Comparison of ENCODE assay signal across 8 cellular contexts in the genomic region with DNA sequence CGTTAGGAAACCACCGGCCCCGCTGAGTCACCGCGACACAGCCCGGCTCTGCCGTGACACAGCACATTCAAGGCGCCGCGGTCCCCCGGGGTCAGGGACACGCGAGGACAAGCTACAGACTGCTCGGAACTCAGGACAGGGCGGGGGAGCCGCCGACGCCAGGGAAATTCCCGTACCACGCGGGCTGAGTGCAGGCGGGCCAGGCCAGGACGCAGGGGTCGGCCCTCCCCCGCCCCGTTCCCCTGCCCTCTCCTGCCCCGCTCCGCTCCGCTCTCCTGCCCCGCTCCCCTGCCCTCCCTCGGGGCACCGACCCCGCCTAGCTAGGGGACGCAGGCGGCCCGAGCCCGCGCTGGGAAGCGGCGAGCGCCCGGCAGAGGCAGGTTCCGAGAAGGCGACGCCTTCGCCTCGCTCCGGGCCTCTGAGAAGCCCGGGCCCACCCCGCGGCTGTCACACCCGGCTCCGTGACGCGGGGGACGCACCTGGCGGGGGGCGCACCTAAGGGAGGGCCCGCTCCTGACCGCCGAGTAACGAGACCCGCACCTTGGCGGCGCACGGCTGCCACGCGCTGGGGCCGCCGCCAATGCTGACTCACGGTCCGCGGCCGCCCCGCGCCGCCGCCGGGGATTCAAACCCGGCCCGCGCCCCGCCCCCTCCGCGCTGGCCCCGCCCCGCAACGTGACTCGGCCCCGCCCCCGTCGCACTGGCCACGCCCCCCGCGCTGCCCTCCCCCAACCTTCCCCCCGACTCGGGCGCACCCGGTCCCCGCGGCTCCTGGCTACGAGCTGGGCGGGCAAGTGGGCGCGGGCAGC. TPM values are rescaled to one million over a fixed set of nuclear protein-coding genes. Genes with fewer than 3 reads are reported as not detected.
DNase-seq lines count a peak whose midpoint lies in the region; ATAC-seq and TF ChIP-seq lines count a peak whose summit lies in the region.

No MANE protein-coding gene starts in this region.

- peak overlapping the region; percentile 80 for H2AK5ac ChIP-seq in trophoblast cell (ENCODE audit: low read length)

- WGBS in trophoblast cell (ENCODE audit: extremely low coverage, insufficient coverage, insufficient read length): no CpG with 5 or more reads among the region's 105 CpGs
- 2% methylated on average over 24 of the region's 105 CpGs; no CpG with 5 or more reads in 1 of the 2 donors for WGBS in transverse colon (ENCODE audit: low coverage in 1 of 2), 2 donors

- no peaks in the 10 kb centered on the region for H3K36me3 Mint-ChIP-seq in activated naive CD8-positive, alpha-beta T cell

- peak; percentile 90 for ATAC-seq in Right ventricle myocardium superior (ENCODE audit: poor library complexity)

- H4K91ac ChIP-seq in trophoblast cell (ENCODE audit: low read depth, low read length): peak overlapping the region; percentile 95

- H3K14ac ChIP-seq in trophoblast cell (ENCODE audit: low read length): peak overlapping the region; percentile 93

- peaks cover 10% of the 10 kb centered on the region for H3K79me1 ChIP-seq in trophoblast cell (ENCODE audit: low read length)

- peak overlapping the region; percentile 34 for H4K12ac ChIP-seq in trophoblast cell (ENCODE audit: low read depth, low read length)

- peak overlapping the region; percentile 83 for H4K8ac ChIP-seq in trophoblast cell (ENCODE audit: low read depth, low read length)

- H2AFZ ChIP-seq in trophoblast cell (ENCODE audit: insufficient read depth, low read length, poor library complexity): peak overlapping the region; percentile 66

- H3K4me2 ChIP-seq in trophoblast cell (ENCODE audit: low read length): peak overlapping the region; percentile 79

- H3K18ac ChIP-seq in trophoblast cell (ENCODE audit: low read length): peak overlapping the region; percentile 80

- H3K27me3 Mint-ChIP-seq in activated naive CD8-positive, alpha-beta T cell: no peaks in the 10 kb centered on the region

- peak overlapping the region; percentile 78 for H2BK120ac ChIP-seq in trophoblast cell (ENCODE audit: insufficient read depth, low read length, poor library complexity)

- peaks cover 12% of the 10 kb centered on the region for H3K4me1 Mint-ChIP-seq in activated naive CD8-positive, alpha-beta T cell (ENCODE audit: low read depth)

- TF ChIP-seq CTCF in HL-60 (IDR thresholded peaks at IDR 0.05; ENCODE audit: insufficient read depth, low read length) (no peak), transverse colon (IDR thresholded peaks at IDR 0.05) (no peak)

- peak overlapping the region; percentile 90 for H3K4me3 Mint-ChIP-seq in activated naive CD8-positive, alpha-beta T cell

- H3K9me3 ChIP-seq in trophoblast cell (ENCODE audit: insufficient read depth, low read depth, low read length) (peaks cover 2% of the 10 kb centered on the region), transverse colon (no peaks in the 10 kb centered on the region)

- H2BK5ac ChIP-seq in trophoblast cell (ENCODE audit: low read depth, low read length, poor library complexity): peak overlapping the region; percentile 90

- DNase-seq in NCI-H146 (lab: John Stamatoyannopoulos, UW) (peak; percentile 81), NCI-H146 treated with DMSO at 0.1 percent for 48 hours (lab: John Stamatoyannopoulos, UW; ENCODE audit: unreplicated experiment) (no peak), HL-60 (ENCODE audit: low read depth in 1 of 2, low spot score in 1 of 2) (peak; percentile 71 to 76), SKM-1 (lab: John Stamatoyannopoulos, UW; ENCODE audit: unreplicated experiment) (peak; percentile 36), Right ventricle myocardium superior (peak; percentile 93), trophoblast cell (peak; percentile 93 to 98), transverse colon (peak; percentile 72)

- no peak for TF ChIP-seq POLR2A in transverse colon (IDR thresholded peaks at IDR 0.05)

- H3K4me3 ChIP-seq in HL-60 (replicated peaks; ENCODE audit: insufficient read depth, low read length): peak overlapping the region; percentile 59
- peak overlapping the region; percentile 82 for H3K4me3 ChIP-seq in trophoblast cell (ENCODE audit: low read depth, low read length)
- peak overlapping the region; percentile 25 to 60 (median 49) for H3K4me3 ChIP-seq in transverse colon

- H3K27ac ChIP-seq in HL-60 (replicated peaks) (peak overlapping the region; percentile 82), trophoblast cell (ENCODE audit: low read depth, low read length) (peak overlapping the region; percentile 82), transverse colon (peak overlapping the region; percentile 45 to 80 (median 60))

- H3K27me3 ChIP-seq in HL-60 (ENCODE audit: insufficient read depth, poor library complexity, severe bottlenecking): no peaks in the 10 kb centered on the region
- no peaks in the 10 kb centered on the region for H3K27me3 ChIP-seq in trophoblast cell (ENCODE audit: insufficient read depth, low read length)
- H3K27me3 ChIP-seq in transverse colon: no peaks in the 10 kb centered on the region

- H3K23ac ChIP-seq in trophoblast cell (ENCODE audit: low read length): no peak overlapping the region

- peak overlapping the region; percentile 54 for H3K9ac ChIP-seq in trophoblast cell (ENCODE audit: low read length)

- peaks cover 9 to 15% of the 10 kb centered on the region in 2 experiments for H3K4me1 ChIP-seq in trophoblast cell (ENCODE audit: control insufficient read depth in 1 of 2, insufficient read depth in 2 of 2, low read length in 2 of 2)
- peaks cover 10 to 19% (median 15%) of the 10 kb centered on the region in 4 donors for H3K4me1 ChIP-seq in transverse colon

- H3K27ac Mint-ChIP-seq in activated naive CD8-positive, alpha-beta T cell: peak overlapping the region; percentile 92

- H2BK12ac ChIP-seq in trophoblast cell (ENCODE audit: low read length): peak overlapping the region; percentile 10

- intact Hi-C loops in Right ventricle myocardium superior (cut with DNase I): no loop called here
- intact Hi-C loops in transverse colon (cut with DNase I; ENCODE audit: low total_unique reads): no loop called here

- in situ Hi-C loops in transverse colon (cut with MboI; ENCODE audit: low pct_ligation_motif_present in 1 of 4, low pct_unique_long_range_greater_than_20kb in 1 of 4, low sequenced_read_pairs in 3 of 4): no loop called here

- H3K79me2 ChIP-seq in trophoblast cell (ENCODE audit: control insufficient read depth, insufficient read depth, low read length, poor library complexity): peaks cover 17% of the 10 kb centered on the region

- H3K4ac ChIP-seq in trophoblast cell (ENCODE audit: low read depth, low read length): peak overlapping the region; percentile 84

- peaks cover 28 to 30% of the 10 kb centered on the region in 2 experiments for H3K36me3 ChIP-seq in trophoblast cell (ENCODE audit: control insufficient read depth in 1 of 2, insufficient read depth in 2 of 2, low read length in 2 of 2)
- H3K36me3 ChIP-seq in transverse colon: peaks cover 0 to 7% (median 0%) of the 10 kb centered on the region in 4 donors

- no peak for TF ChIP-seq EP300 in transverse colon (IDR thresholded peaks at IDR 0.05; ENCODE audit: low read depth)

- H3K9me3 Mint-ChIP-seq in activated naive CD8-positive, alpha-beta T cell (ENCODE audit: low read depth): no peaks in the 10 kb centered on the region

RNA-seq across cellular contexts. Expression of a gene that starts 27.5 kb away (rescaled TPM):
- 30.3 TPM for total RNA-seq in Right ventricle myocardium superior
- polyA plus RNA-seq in trophoblast cell (2013): 23.8 and 24.6 TPM in 2 replicates
- total RNA-seq in transverse colon: 100 to 1,000 TPM in 1 of 4 donors, 10 to 100 TPM in 3; 53.8 to 130 (median 79.1) TPM

RNA-seq across cellular contexts. Expression of a gene that starts 27.6 kb away (rescaled TPM):
- 52.6 TPM for total RNA-seq in Right ventricle myocardium superior
- 34.9 and 35.3 TPM in 2 replicates for polyA plus RNA-seq in trophoblast cell (2013)
- total RNA-seq in transverse colon: 100 to 1,000 TPM in 1 of 4 donors, 10 to 100 TPM in 3; 56.4 to 135 (median 75.3) TPM

RNA-seq across cellular contexts. Expression of a gene that starts 35.2 kb away (rescaled TPM):
- total RNA-seq in Right ventricle myocardium superior (13.6 TPM), transverse colon (10 to 100 TPM; 15.2 to 86.4 (median 24.2) TPM)
- 24.9 and 25.4 TPM in 2 replicates for polyA plus RNA-seq in trophoblast cell (2013)

RNA-seq across cellular contexts. Expression of a gene that starts 41.3 kb away (rescaled TPM):
- 14.7 TPM for total RNA-seq in Right ventricle myocardium superior
- polyA plus RNA-seq in trophoblast cell (2013): 17.1 and 17.3 TPM in 2 replicates
- 10 to 100 TPM in 2 of 4 donors, 1 to 10 TPM in 1, not detected in 1; 1.2 to 13.2 (median 13.2) TPM for total RNA-seq in transverse colon

RNA-seq across cellular contexts. Expression of a gene that starts 45.8 kb away (rescaled TPM):
- total RNA-seq in Right ventricle myocardium superior: 3.7 TPM
- polyA plus RNA-seq in trophoblast cell (2013): 2.1 and 2.5 TPM in 2 replicates
- 100 to 1,000 TPM in 1 of 4 donors, 10 to 100 TPM in 1, 1 to 10 TPM in 2; 7.3 to 190 (median 11.4) TPM for total RNA-seq in transverse colon
